Comparison of ENCODE assay signal across 8 cellular contexts in genomic region chrX:134548844-134549205, GRCh38.
A peak's percentile ranks its signal among the peaks of the same experiment; 100 is the strongest.
DNase-seq lines count a peak whose midpoint lies in the region; TF ChIP-seq lines count a peak whose summit lies in the region.

No MANE protein-coding gene starts in this region.

- H3K79me2 ChIP-seq in GM23248 (ENCODE audit: insufficient read depth) = peaks cover 36% of the 10 kb centered on the region

- H3K4me2 ChIP-seq in GM23248 (ENCODE audit: unreplicated experiment) = peak overlapping the region; percentile 99

- H3K27ac ChIP-seq in GM23248 = peak overlapping the region; percentile 80
- peak overlapping the region; percentile 93; the same call in 1 of the 2 replicates for H3K27ac ChIP-seq in SK-N-MC
- H3K27ac ChIP-seq in skeletal muscle tissue (ENCODE audit: low read depth, low read length) = peak overlapping the region; percentile 70

- peaks cover 44% of the 10 kb centered on the region for H3F3A ChIP-seq in GM23248 (ENCODE audit: insufficient read depth)

- no peaks in the 10 kb centered on the region for H4K20me1 ChIP-seq in GM23248 (ENCODE audit: insufficient read depth)

- H3K36me3 ChIP-seq in GM23248 (ENCODE audit: low read depth) (no peaks in the 10 kb centered on the region; the same call in 1 of the 2 replicates), SK-N-MC (ENCODE audit: insufficient read depth, low read length) (peaks cover 3% of the 10 kb centered on the region; the same call in 1 of the 2 replicates), skeletal muscle tissue (ENCODE audit: control insufficient read depth in 3 of 3, insufficient read depth in 3 of 3, low read length in 3 of 3) (no peaks in the 10 kb centered on the region)

- WGBS in GM23248 (ENCODE audit: low coverage in 1 of 2, low lambda C conversion rate in 2 of 2, missing lambda C conversion rate in 2 of 2), 2 experiments = 1 to 7% methylated on average over 5 to 17 of the region's 17 CpGs

- no peaks in the 10 kb centered on the region for H3K9me2 ChIP-seq in GM23248 (ENCODE audit: insufficient read depth)

- TF ChIP-seq CTCF in fibroblast of the aortic adventitia (IDR thresholded peaks at IDR 0.05; ENCODE audit: insufficient read depth, low read length) = no peak

- DNase-seq in GM23248 = no peak
- DNase-seq in SK-N-MC (ENCODE audit: low read depth, low spot score) = no peak
- DNase-seq in fibroblast of the aortic adventitia (ENCODE audit: low read depth) = no peak
- DNase-seq in NCI-H2196 treated with DMSO at 0.1 percent for 48 hours (lab: John Stamatoyannopoulos, UW; ENCODE audit: unreplicated experiment) = no peak
- no peak for DNase-seq in NCI-H510A (lab: John Stamatoyannopoulos, UW)
- DNase-seq in HuH-7.5 (ENCODE audit: low spot score) = no peak
- DNase-seq in EL = no peak

- H3K27me3 ChIP-seq in GM23248 (replicated peaks; ENCODE audit: insufficient read depth) = no peaks in the 10 kb centered on the region
- H3K27me3 ChIP-seq in skeletal muscle tissue (ENCODE audit: control insufficient read depth in 3 of 3, insufficient read depth in 3 of 3, low read length in 3 of 3) = peaks cover 4 to 18% (median 8%) of the 10 kb centered on the region in 3 donors

- H3K4me3 ChIP-seq in GM23248 = peak overlapping the region; percentile 98
- H3K4me3 ChIP-seq in SK-N-MC = peak overlapping the region; percentile 83
- peak overlapping the region; percentile 77 for H3K4me3 ChIP-seq in fibroblast of the aortic adventitia (ENCODE audit: low read depth, low read length)
- H3K4me3 ChIP-seq in skeletal muscle tissue (ENCODE audit: low read length in 3 of 3) = peak overlapping the region; percentile 64 to 70 (median 70)

- peaks cover 18% of the 10 kb centered on the region for H3K4me1 ChIP-seq in GM23248 (ENCODE audit: insufficient read depth)
- H3K4me1 ChIP-seq in skeletal muscle tissue (ENCODE audit: control insufficient read depth in 3 of 3, insufficient read depth in 3 of 3, low read length in 3 of 3) = peaks cover 3 to 19% (median 15%) of the 10 kb centered on the region in 3 donors

- H3K9ac ChIP-seq in GM23248 (peak overlapping the region; percentile 89), SK-N-MC (ENCODE audit: insufficient read length) (peak overlapping the region; percentile 62), skeletal muscle tissue (ENCODE audit: low read depth in 1 of 3, low read length in 3 of 3) (peak overlapping the region; percentile 26 to 76 (median 61))

- in situ Hi-C loops in GM23248 (cut with MboI) = no loop called here

- H2AFZ ChIP-seq in GM23248 = peak overlapping the region; percentile 76

- H3K9me3 ChIP-seq in GM23248 (ENCODE audit: low read depth) (no peaks in the 10 kb centered on the region), SK-N-MC (ENCODE audit: low read depth, low read length) (no peaks in the 10 kb centered on the region), skeletal muscle tissue (ENCODE audit: control insufficient read depth in 3 of 3, low read length in 3 of 3) (no peaks in the 10 kb centered on the region)
